Comparison of ENCODE assay signal across 10 cellular contexts in the genomic region with DNA sequence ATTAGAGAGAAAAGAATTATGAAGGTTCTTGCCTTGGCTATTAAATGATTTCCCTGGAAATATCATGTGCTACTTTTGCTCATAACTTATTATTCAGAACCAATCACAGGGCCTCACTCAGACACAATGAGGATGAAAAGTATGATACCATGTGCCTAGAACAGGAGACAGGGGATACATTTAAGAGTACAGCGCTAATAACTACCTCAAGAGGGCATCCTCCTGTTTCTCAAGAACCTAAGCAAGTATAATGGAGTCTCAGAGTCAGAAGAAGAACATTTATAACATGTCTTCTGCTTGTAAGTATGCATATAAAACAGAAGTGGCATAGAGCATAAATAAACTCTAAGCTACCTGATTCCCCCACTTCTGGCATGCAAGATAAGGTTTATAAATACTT.
DNase-seq lines count a peak whose midpoint lies in the region; ATAC-seq and TF ChIP-seq lines count a peak whose summit lies in the region.
"Had no signal": no experiment of that assay in that cellular context is flagged by ENCODE, and none has a peak within 500 bp of the region (broad histone marks: within the 10 kb centered on the region; RNA-seq: fewer than 3 reads in every experiment).

No MANE protein-coding gene starts in this region.

- intact Hi-C loops in left lung (cut with DNase I) = no loop called here

- H3K27me3 ChIP-seq in KMS-11 (ENCODE audit: insufficient read depth, low read depth) (no peaks in the 10 kb centered on the region), adipocyte (replicated peaks; ENCODE audit: control insufficient read depth, insufficient read depth, low read length) (no peaks in the 10 kb centered on the region), left lung (no peaks in the 10 kb centered on the region)

- no peak overlapping the region for H2AFZ ChIP-seq in KMS-11 (ENCODE audit: low read depth)

- DNase-seq in adipocyte (ENCODE audit: low read depth) (peak; percentile 75), left lung (no peak), NCI-H146 treated with DMSO at 0.1 percent for 48 hours (lab: John Stamatoyannopoulos, UW; ENCODE audit: unreplicated experiment) (no peak), mesenteric fat pad (ENCODE audit: low spot score) (no peak)
- no peak for DNase-seq in stimulated activated CD8-positive, alpha-beta memory T cell treated with anti-CD3 and anti-CD28 coated beads, Interleukin-4, amount 100 ng/mL, for 48 hours
- DNase-seq: KG1 had no signal

- H3K9ac ChIP-seq in KMS-11 (no peak overlapping the region), adipocyte (ENCODE audit: low read length) (peak overlapping the region; percentile 16)

- H3K4me2 ChIP-seq in KMS-11 = no peak overlapping the region

- TF ChIP-seq CTCF in C4-2B (conservative IDR thresholded peaks at IDR 0.05) (peak; percentile 36), KMS-11 (conservative IDR thresholded peaks at IDR 0.05; ENCODE audit: low read depth, low read length) (peak; percentile 40; the same call in 1 of the 2 replicates), left lung (IDR thresholded peaks at IDR 0.05) (peak; percentile 11 to 18)

- H3K9me3 ChIP-seq in adipocyte (ENCODE audit: control insufficient read depth, low read length) (peaks cover 9% of the 10 kb centered on the region), left lung (peaks cover 0 to 17% of the 10 kb centered on the region in 2 donors)

- H3K36me3 ChIP-seq in KMS-11 (ENCODE audit: insufficient read depth) (no peaks in the 10 kb centered on the region), adipocyte (ENCODE audit: control insufficient read depth, insufficient read depth, low read length, severe bottlenecking) (no peaks in the 10 kb centered on the region), left lung (no peaks in the 10 kb centered on the region)
- H3K36me3 ChIP-seq: thoracic aorta had no signal

- no peak overlapping the region for H3K4me3 ChIP-seq in KMS-11 (IDR thresholded peaks at IDR 0.05; ENCODE audit: insufficient read depth, low read depth, low read length)
- H3K4me3 ChIP-seq in adipocyte (ENCODE audit: low read length) = no peak overlapping the region
- no peak overlapping the region for H3K4me3 ChIP-seq in left lung
- H3K4me3 ChIP-seq: thoracic aorta had no signal

- H3K27ac ChIP-seq in C4-2B = no peak overlapping the region
- no peak overlapping the region for H3K27ac ChIP-seq in KMS-11
- H3K27ac ChIP-seq in left lung = no peak overlapping the region
- H3K27ac ChIP-seq: thoracic aorta had no signal

- H3K4me1 ChIP-seq in KMS-11 (ENCODE audit: low read depth, poor library complexity, severe bottlenecking) (peaks cover 17% of the 10 kb centered on the region), adipocyte (ENCODE audit: control insufficient read depth, insufficient read depth, low read length) (peaks cover 12% of the 10 kb centered on the region), left lung (no peaks in the 10 kb centered on the region)

- no peaks in the 10 kb centered on the region for H4K20me1 ChIP-seq in KMS-11 (ENCODE audit: insufficient read depth)

- ATAC-seq in left lung (peak; percentile 75), HG03342 (IDR thresholded peaks at IDR 0.05; ENCODE audit: unreplicated experiment) (no peak)

- no peaks in the 10 kb centered on the region for H3K79me2 ChIP-seq in KMS-11 (ENCODE audit: insufficient read depth, low read depth)
